15 cellular contexts compared by ENCODE assay signal in the genomic region with DNA sequence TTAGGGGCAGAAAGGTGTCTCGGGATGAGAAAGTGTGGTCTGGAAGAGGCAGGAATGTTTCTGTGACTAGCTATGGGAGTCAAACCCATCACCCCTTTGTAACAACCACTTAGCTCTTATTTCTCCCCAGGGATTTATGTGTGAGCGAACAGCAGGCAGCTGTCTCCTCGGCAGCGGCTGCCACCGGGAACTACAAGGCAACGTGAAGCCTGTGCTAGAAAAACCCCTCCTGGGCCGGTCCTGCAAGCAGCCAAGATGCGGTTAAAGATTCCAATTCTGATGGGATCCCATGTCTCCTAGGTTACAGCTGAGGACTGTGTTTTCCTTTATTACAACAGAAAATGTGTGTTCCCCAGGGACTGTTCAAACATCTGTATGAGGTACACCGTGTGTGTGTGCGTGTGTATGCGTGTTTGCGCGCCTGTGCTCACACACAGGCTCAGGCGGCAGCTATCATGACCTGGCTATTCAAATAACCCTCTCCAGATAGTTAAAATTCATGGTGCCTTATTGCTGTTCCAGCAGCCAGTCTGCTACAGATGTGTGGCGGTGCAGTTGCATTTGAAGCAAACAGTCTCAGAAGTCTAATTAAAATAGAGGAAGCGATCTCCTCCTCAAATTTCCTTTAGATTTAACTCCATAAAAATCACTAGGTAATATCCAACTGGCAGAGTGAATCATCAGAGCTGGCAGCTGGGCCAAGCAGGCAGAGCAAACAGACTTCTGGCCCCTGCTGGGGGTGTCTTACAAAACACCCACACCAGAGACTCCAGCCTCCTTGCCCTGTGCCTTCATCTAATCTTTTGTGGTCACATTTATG.
DNase-seq lines count a peak whose midpoint lies in the region; ATAC-seq, FAIRE-seq and TF ChIP-seq lines count a peak whose summit lies in the region.
"Had no signal": no experiment of that assay in that cellular context is flagged by ENCODE, and none has a peak within 500 bp of the region (broad histone marks: within the 10 kb centered on the region; RNA-seq: fewer than 3 reads in every experiment).

No MANE protein-coding gene starts in this region.

- no peak for TF ChIP-seq CTCF in pancreas (IDR thresholded peaks at IDR 0.05)
- TF ChIP-seq CTCF in omental fat pad (IDR thresholded peaks at IDR 0.05): no peak
- no peak for TF ChIP-seq CTCF in activated CD8-positive, alpha-beta T cell treated with anti-CD3 and anti-CD28 coated beads for 36 hours (IDR thresholded peaks at IDR 0.05)

- WGBS in pancreas, 2 donors: 56 to 59% methylated on average over 16 of the region's 16 CpGs

- POLR2A ChIA-PET in activated CD8-positive, alpha-beta T cell treated with anti-CD3 and anti-CD28 coated beads for 36 hours (lab: Charles Lee): no interaction called here
- POLR2A ChIA-PET in activated CD4-positive, alpha-beta memory T cell treated with anti-CD3 and anti-CD28 coated beads, Interleukin-2, amount 10 ng/mL, durations not matched to agents 7 days and 5 days (lab: Charles Lee): no interaction called here

- 0 out of 2 replicates have a peak, but pooled peaks cover 5% of the 10 kb centered on the region for H3K27me3 ChIP-seq in SJCRH30
- H3K27me3 ChIP-seq in pancreas: no peaks in the 10 kb centered on the region
- H3K27me3 ChIP-seq: breast epithelium had no signal

- no peaks in the 10 kb centered on the region for H3K4me1 Mint-ChIP-seq in activated CD8-positive, alpha-beta T cell treated with anti-CD3 and anti-CD28 coated beads for 36 hours (ENCODE audit: low read depth)
- H3K4me1 Mint-ChIP-seq in activated CD4-positive, alpha-beta memory T cell treated with anti-CD3 and anti-CD28 coated beads, Interleukin-2, amount 10 ng/mL, durations not matched to agents 7 days and 5 days: no peaks in the 10 kb centered on the region
- H3K4me1 Mint-ChIP-seq: T-helper 17 cell had no signal

- H3K4me3 ChIP-seq in SJCRH30: peak overlapping the region; percentile 23; the same call in 1 of the 2 replicates
- no peak overlapping the region for H3K4me3 ChIP-seq in pancreas
- H3K4me3 ChIP-seq: breast epithelium, lung, skin epidermis had no signal

- H3K4me3 Mint-ChIP-seq in activated CD8-positive, alpha-beta T cell treated with anti-CD3 and anti-CD28 coated beads for 36 hours: no peak overlapping the region
- no peak overlapping the region for H3K4me3 Mint-ChIP-seq in activated CD4-positive, alpha-beta memory T cell treated with anti-CD3 and anti-CD28 coated beads, Interleukin-2, amount 10 ng/mL, durations not matched to agents 7 days and 5 days
- H3K4me3 Mint-ChIP-seq: H9, T-helper 17 cell had no signal

- no peak for FAIRE-seq in pancreas (lab: Jason Lieb, UNC)

- H3K36me3 Mint-ChIP-seq in activated CD8-positive, alpha-beta T cell treated with anti-CD3 and anti-CD28 coated beads for 36 hours (ENCODE audit: low read depth): no peaks in the 10 kb centered on the region
- H3K36me3 Mint-ChIP-seq in activated CD4-positive, alpha-beta memory T cell treated with anti-CD3 and anti-CD28 coated beads, Interleukin-2, amount 10 ng/mL, durations not matched to agents 7 days and 5 days (ENCODE audit: low read depth): no peaks in the 10 kb centered on the region

- H3K27ac ChIP-seq in SJCRH30 (peak overlapping the region; percentile 51), pancreas (peak overlapping the region in 1 of 4 donors; percentile 15)
- H3K27ac ChIP-seq: breast epithelium, skin epidermis had no signal

- H3K9me3 ChIP-seq in SJCRH30 (replicated peaks): no peaks in the 10 kb centered on the region
- H3K9me3 ChIP-seq in pancreas: no peaks in the 10 kb centered on the region

- intact Hi-C loops in pancreas (cut with DNase I): no loop called here
- intact Hi-C loops in activated CD8-positive, alpha-beta T cell treated with anti-CD3 and anti-CD28 coated beads for 36 hours (cut with micrococcal nuclease): no loop called here

- CTCF ChIA-PET in activated CD8-positive, alpha-beta T cell treated with anti-CD3 and anti-CD28 coated beads for 36 hours (lab: Charles Lee): no interaction called here
- CTCF ChIA-PET in activated CD4-positive, alpha-beta memory T cell treated with anti-CD3 and anti-CD28 coated beads, Interleukin-2, amount 10 ng/mL, durations not matched to agents 7 days and 5 days (lab: Charles Lee): no interaction called here

- peaks cover 5% of the 10 kb centered on the region for H3K27me3 Mint-ChIP-seq in activated CD8-positive, alpha-beta T cell treated with anti-CD3 and anti-CD28 coated beads for 36 hours
- H3K27me3 Mint-ChIP-seq in activated CD4-positive, alpha-beta memory T cell treated with anti-CD3 and anti-CD28 coated beads, Interleukin-2, amount 10 ng/mL, durations not matched to agents 7 days and 5 days: peaks cover 12% of the 10 kb centered on the region

- ATAC-seq in pancreas (peak in 3 of 4 donors; percentile 57 to 80 (median 67)), omental fat pad (ENCODE audit: low FRiP score) (no peak)
- ATAC-seq in activated CD8-positive, alpha-beta T cell treated with anti-CD3 and anti-CD28 coated beads for 36 hours: no peak
- ATAC-seq: T-helper 17 cell had no signal

- H3K4me1 ChIP-seq in SJCRH30 (peaks cover 31% of the 10 kb centered on the region), pancreas (no peaks in the 10 kb centered on the region)
- H3K4me1 ChIP-seq: breast epithelium had no signal

- H3K9me3 Mint-ChIP-seq in activated CD8-positive, alpha-beta T cell treated with anti-CD3 and anti-CD28 coated beads for 36 hours: peaks cover 2% of the 10 kb centered on the region
- H3K9me3 Mint-ChIP-seq in activated CD4-positive, alpha-beta memory T cell treated with anti-CD3 and anti-CD28 coated beads, Interleukin-2, amount 10 ng/mL, durations not matched to agents 7 days and 5 days: no peaks in the 10 kb centered on the region

- H3K36me3 ChIP-seq in SJCRH30 (no peaks in the 10 kb centered on the region), pancreas (no peaks in the 10 kb centered on the region)
- H3K36me3 ChIP-seq: breast epithelium had no signal

- DNase-seq in DMS79 (lab: John Stamatoyannopoulos, UW) (peak; percentile 65), NCI-H2081 (lab: John Stamatoyannopoulos, UW) (peak; percentile 79 to 88), SJCRH30 (peak; percentile 75 to 84), pancreas (no peak), C1 segment of cervical spinal cord (lab: John Stamatoyannopoulos, UW) (no peak), omental fat pad (ENCODE audit: low spot score) (no peak)
- no peak for DNase-seq in activated CD8-positive, alpha-beta T cell treated with anti-CD3 and anti-CD28 coated beads for 36 hours
- DNase-seq in activated CD4-positive, alpha-beta memory T cell treated with anti-CD3 and anti-CD28 coated beads, Interleukin-2, amount 10 ng/mL, durations not matched to agents 7 days and 5 days: no peak
- DNase-seq: DND-41, H9, NCI-H1048, T-helper 17 cell had no signal

- H3K27ac Mint-ChIP-seq in activated CD8-positive, alpha-beta T cell treated with anti-CD3 and anti-CD28 coated beads for 36 hours: no peak overlapping the region
- no peak overlapping the region for H3K27ac Mint-ChIP-seq in activated CD4-positive, alpha-beta memory T cell treated with anti-CD3 and anti-CD28 coated beads, Interleukin-2, amount 10 ng/mL, durations not matched to agents 7 days and 5 days
- H3K27ac Mint-ChIP-seq: T-helper 17 cell had no signal

Comparison
In these comparisons a context has a peak if more than half of its experiments do, and no peak if none do; other contexts are left out.
1. DNase-seq: peak in DMS79 (single experiment), NCI-H2081 (2 of 2) and SJCRH30 (2 of 2); none in pancreas (0 of 6), C1 segment of cervical spinal cord (0 of 14), omental fat pad (single experiment), activated CD8-positive, alpha-beta T cell treated with anti-CD3 and anti-CD28 coated beads for 36 hours (single experiment) and activated CD4-positive, alpha-beta memory T cell treated with anti-CD3 and anti-CD28 coated beads, Interleukin-2, amount 10 ng/mL, durations not matched to agents 7 days and 5 days (single experiment).
2. ATAC-seq: peak in pancreas (3 of 4); none in omental fat pad (single experiment) and activated CD8-positive, alpha-beta T cell treated with anti-CD3 and anti-CD28 coated beads for 36 hours (single experiment).